1 cellular context compared by ENCODE assay signal in the genomic region with DNA sequence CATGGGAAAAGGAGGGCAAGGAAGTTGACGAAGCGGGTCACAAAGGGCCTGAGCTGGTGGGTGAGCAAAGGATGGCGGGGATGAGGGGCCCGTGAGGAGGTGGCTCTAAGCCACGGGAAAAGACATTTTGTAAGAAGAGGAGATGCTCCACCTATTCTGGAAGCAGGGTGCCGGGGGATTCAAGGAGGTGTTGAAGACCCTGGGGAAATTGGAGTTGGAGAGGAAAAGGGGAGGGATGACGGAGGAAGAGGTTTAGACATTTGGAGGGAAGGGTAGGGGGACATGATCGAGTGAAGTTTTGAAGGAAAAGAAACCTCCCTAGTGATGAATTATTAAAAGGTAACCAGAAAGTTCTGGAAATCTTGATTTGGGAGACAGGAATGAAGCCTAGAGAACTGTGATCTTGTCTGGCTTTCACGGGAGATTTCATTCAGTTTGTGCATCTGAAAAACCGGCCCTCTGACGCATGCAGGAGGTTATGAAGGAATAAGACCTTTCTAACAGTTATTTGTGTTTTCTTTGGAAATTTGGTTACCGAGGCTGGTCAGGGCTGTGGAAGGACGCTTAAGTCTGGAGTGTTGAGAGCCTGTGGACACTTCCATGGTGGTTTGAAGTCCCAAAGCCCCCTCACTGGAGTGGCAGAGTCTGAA.
TF ChIP-seq lines count a peak whose summit lies in the region.

No MANE protein-coding gene starts in this region.

TF ChIP-seq in GM12878, 131 proteins besides CTCF, POLR2A, EP300 and RAD21:
- TF ChIP-seq SMARCA5 (IDR thresholded peaks at IDR 0.05) (no peak), EZH2 (IDR thresholded peaks at IDR 0.05; ENCODE audit: borderline replicate concordance, control insufficient read depth, low read depth, low read length) (no peak), CEBPB (IDR thresholded peaks at IDR 0.05; ENCODE audit: borderline replicate concordance in 1 of 2, low read depth in 2 of 2, low read length in 2 of 2) (no peak), ZZZ3 (IDR thresholded peaks at IDR 0.05; ENCODE audit: control insufficient read depth, insufficient read length, low read depth) (no peak), IKZF1 (conservative IDR thresholded peaks at IDR 0.05) (no peak), MTA3 (IDR thresholded peaks at IDR 0.05; ENCODE audit: borderline replicate concordance, low read length) (no peak), BACH1 (IDR thresholded peaks at IDR 0.05; ENCODE audit: borderline replicate concordance) (no peak), KAT2A (conservative IDR thresholded peaks at IDR 0.05; ENCODE audit: control insufficient read depth, low read depth, low read length) (no peak), YBX1 (IDR thresholded peaks at IDR 0.05) (no peak), MEF2A (IDR thresholded peaks at IDR 0.05; ENCODE audit: insufficient read depth, low read depth, low read length) (no peak), SIN3A (IDR thresholded peaks at IDR 0.05; ENCODE audit: low read depth, low read length) (no peak), CBX5 (IDR thresholded peaks at IDR 0.05; ENCODE audit: low read depth) (no peak), HCFC1 (IDR thresholded peaks at IDR 0.05; ENCODE audit: low read length) (no peak), TCF7 (IDR thresholded peaks at IDR 0.05; ENCODE audit: borderline replicate concordance) (no peak), RBBP5 (conservative IDR thresholded peaks at IDR 0.05) (no peak), SMAD1 (IDR thresholded peaks at IDR 0.05; ENCODE audit: low read depth, partially characterized antibody) (no peak), EGR1 (IDR thresholded peaks at IDR 0.05; ENCODE audit: borderline replicate concordance in 1 of 2, low read depth in 2 of 2, low read length in 2 of 2) (no peak)
- TF ChIP-seq, protein P1, sequence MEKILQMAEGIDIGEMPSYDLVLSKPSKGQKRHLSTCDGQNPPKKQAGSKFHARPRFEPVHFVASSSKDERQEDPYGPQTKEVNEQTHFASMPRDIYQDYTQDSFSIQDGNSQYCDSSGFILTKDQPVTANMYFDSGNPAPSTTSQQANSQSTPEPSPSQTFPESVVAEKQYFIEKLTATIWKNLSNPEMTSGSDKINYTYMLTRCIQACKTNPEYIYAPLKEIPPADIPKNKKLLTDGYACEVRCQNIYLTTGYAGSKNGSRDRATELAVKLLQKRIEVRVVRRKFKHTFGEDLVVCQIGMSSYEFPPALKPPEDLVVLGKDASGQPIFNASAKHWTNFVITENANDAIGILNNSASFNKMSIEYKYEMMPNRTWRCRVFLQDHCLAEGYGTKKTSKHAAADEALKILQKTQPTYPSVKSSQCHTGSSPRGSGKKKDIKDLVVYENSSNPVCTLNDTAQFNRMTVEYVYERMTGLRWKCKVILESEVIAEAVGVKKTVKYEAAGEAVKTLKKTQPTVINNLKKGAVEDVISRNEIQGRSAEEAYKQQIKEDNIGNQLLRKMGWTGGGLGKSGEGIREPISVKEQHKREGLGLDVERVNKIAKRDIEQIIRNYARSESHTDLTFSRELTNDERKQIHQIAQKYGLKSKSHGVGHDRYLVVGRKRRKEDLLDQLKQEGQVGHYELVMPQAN (conservative IDR thresholded peaks at IDR 0.05) = no peak
- TF ChIP-seq, protein P2, sequence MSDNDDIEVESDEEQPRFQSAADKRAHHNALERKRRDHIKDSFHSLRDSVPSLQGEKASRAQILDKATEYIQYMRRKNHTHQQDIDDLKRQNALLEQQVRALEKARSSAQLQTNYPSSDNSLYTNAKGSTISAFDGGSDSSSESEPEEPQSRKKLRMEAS (IDR thresholded peaks at IDR 0.05; ENCODE audit: low read depth, low read length) = no peak
